ENCODE assay signal across 9 cellular contexts in the genomic region with DNA sequence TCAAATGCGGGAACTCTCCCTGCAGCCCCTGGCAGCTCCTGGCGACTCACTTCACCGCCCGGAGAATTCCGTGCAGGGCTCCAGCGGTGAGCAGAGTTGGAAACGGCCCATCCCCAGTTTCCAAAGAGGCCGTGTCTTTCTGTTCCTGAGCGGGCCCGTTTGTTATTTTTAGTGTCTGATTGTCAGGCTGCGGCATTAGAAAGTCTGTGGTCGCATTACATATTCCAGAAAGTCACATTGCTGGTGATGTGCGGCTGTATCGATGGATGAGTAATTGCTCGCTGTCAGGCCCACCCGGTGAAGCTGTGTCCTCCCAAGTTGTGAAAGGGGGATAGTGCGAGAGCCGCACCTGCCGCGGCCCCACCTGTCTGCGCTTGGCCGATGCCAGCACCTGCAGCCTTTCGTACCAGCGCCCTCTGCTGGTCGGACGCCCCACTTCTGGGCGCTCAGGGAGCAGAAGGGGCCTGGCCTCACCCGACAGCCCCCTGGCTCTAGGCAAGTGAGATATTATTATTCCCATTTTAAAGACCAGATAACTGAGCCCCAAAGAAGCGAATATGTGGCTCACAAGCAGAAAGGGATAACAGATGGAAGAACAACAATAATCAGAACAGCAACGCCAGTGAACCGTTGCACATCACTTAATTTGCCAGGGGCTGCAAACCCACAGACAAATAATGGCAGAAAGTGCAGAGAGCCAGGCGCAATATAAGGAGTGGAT.
A peak's percentile ranks its signal among the peaks of the same experiment; 100 is the strongest.
DNase-seq lines count a peak whose midpoint lies in the region; ATAC-seq, FAIRE-seq and TF ChIP-seq lines count a peak whose summit lies in the region.
"Had no signal": no experiment of that assay in that cellular context is flagged by ENCODE, and none has a peak within 500 bp of the region (broad histone marks: within the 10 kb centered on the region; RNA-seq: fewer than 3 reads in every experiment).

No MANE protein-coding gene starts in this region.

- H3K4me3 ChIP-seq in H1 (ENCODE audit: extremely low read depth in 1 of 4, insufficient read depth in 2 of 4, low read depth in 3 of 4, low read length in 4 of 4), result peak overlapping the region in 1 of 4 experiments; percentile 34; a peak in 1 of 8 replicates

- WGBS in H1 (ENCODE audit: extremely low coverage in 1 of 2, insufficient coverage in 1 of 2, insufficient read length in 1 of 2, insufficient replicate concordance in 2 of 2, low coverage in 1 of 2, low lambda C conversion rate in 2 of 2, missing lambda C conversion rate in 1 of 2), 2 experiments, result 28% methylated on average over 32 of the region's 32 CpGs; no CpG with 5 or more reads in 1 of the 2 experiments

- 0 out of 2 replicates have a peak overlapping the region, but pooled peaks have one; percentile 31 for H2BK12ac ChIP-seq in H1 (ENCODE audit: low read depth, low read length)

- no peak overlapping the region for H3K23ac ChIP-seq in H1 (ENCODE audit: insufficient read length)

- H4K8ac ChIP-seq in H1 (ENCODE audit: extremely low read depth, insufficient read depth, low read length), result no peak overlapping the region

- H3K4me2 ChIP-seq in H1 (ENCODE audit: insufficient read depth in 1 of 2, low read depth in 2 of 2, low read length in 2 of 2), result peak overlapping the region; percentile 2 to 55

- no peak for TF ChIP-seq EP300 in H1 (IDR thresholded peaks at IDR 0.05; ENCODE audit: borderline replicate concordance in 1 of 2, low read depth in 2 of 2, low read length in 2 of 2)

- CTCF ChIA-PET in GM10248 (lab: Yijun Ruan, JAX) (interaction anchor here (0.8 to 2.6 kb wide), 10 partner anchors 9 to 1090 kb away, joined by 3 to 16 read pairs (median 3); no protein-coding TSS in a partner anchor), H1 (lab: Charles Lee; ENCODE audit: partially characterized antibody) (interaction anchor here (0.6 to 5.9 kb wide), 25 partner anchors 8 to 905 kb away, joined by 3 to 40 read pairs (median 3); no protein-coding TSS in a partner anchor)

- TF ChIP-seq POLR2A in H1 (IDR thresholded peaks at IDR 0.05; ENCODE audit: control extremely low read depth in 1 of 2, low read depth in 2 of 2, low read length in 2 of 2), result no peak

- H2BK120ac ChIP-seq in H1 (replicated peaks; ENCODE audit: low read depth, low read length), result no peak overlapping the region

- H2AFZ ChIP-seq in H1 (ENCODE audit: low read length), result no peak overlapping the region

- H3K56ac ChIP-seq in H1 (replicated peaks; ENCODE audit: insufficient read length, low read depth, low read length), result no peak overlapping the region

- TF ChIP-seq CTCF in GM10248 (IDR thresholded peaks at IDR 0.05; ENCODE audit: control extremely low read depth, extremely low read depth, low read depth, missing control alignments), result peak; percentile 95
- TF ChIP-seq CTCF in H1 (IDR thresholded peaks at IDR 0.05; ENCODE audit: control extremely low read depth in 1 of 3, insufficient read depth in 1 of 3, low read depth in 1 of 3, low read length in 3 of 3), result peak; percentile 85 to 89 (median 88)

- H3K23me2 ChIP-seq in H1 (ENCODE audit: low read depth, low read length), result no peaks in the 10 kb centered on the region

- H3K14ac ChIP-seq in H1 (ENCODE audit: insufficient read length), result no peak overlapping the region

- peaks cover 9 to 12% of the 10 kb centered on the region in 2 experiments for H3K9me3 ChIP-seq in H1 (ENCODE audit: insufficient read depth in 2 of 2, low read depth in 1 of 2, low read length in 1 of 2)

- H3K4me1 ChIP-seq in H1 (replicated peaks in 1 of 4; ENCODE audit: control insufficient read depth in 3 of 4, insufficient read depth in 4 of 4, low read length in 3 of 4), result peaks cover 0 to 4% (median 2%) of the 10 kb centered on the region in 4 experiments; a peak in 3 of 7 replicates

- no peak overlapping the region for H4K91ac ChIP-seq in H1 (replicated peaks; ENCODE audit: insufficient read length, low read length)

- no peak overlapping the region for H4K5ac ChIP-seq in H1 (ENCODE audit: insufficient read length, low read depth, low read length)

- H2BK20ac ChIP-seq in H1 (ENCODE audit: low read length), result no peak overlapping the region

- no peak overlapping the region for H2AK5ac ChIP-seq in H1 (ENCODE audit: low read depth, low read length)

- DNase-seq in GM10248 (ENCODE audit: extremely low spot score), result peak; percentile 73
- peak; percentile 86 for DNase-seq in NCI-H345 (lab: John Stamatoyannopoulos, UW)
- DNase-seq in activated CD8-positive, alpha-beta memory T cell treated with anti-CD3 and anti-CD28 coated beads for 4 hours (ENCODE audit: low read depth in 2 of 2), result peak; percentile 56 to 59
- peak; percentile 68 to 97 for DNase-seq in H1 (ENCODE audit: low read depth in 1 of 2, low spot score in 2 of 2)
- peak; percentile 69 for DNase-seq in mucosa of gallbladder (ENCODE audit: low spot score)
- DNase-seq in stimulated activated CD8-positive, alpha-beta memory T cell treated with anti-CD3 and anti-CD28 coated beads, Interleukin-7, amount 100 ng/mL, for 24 hours (ENCODE audit: low read depth), result peak; percentile 59
- no peak for DNase-seq in T1000 (lab: John Stamatoyannopoulos, UW)

- ATAC-seq in HG02840 (IDR thresholded peaks at IDR 0.05; ENCODE audit: low FRiP score, unreplicated experiment), result peak; percentile 73

- H3K27me3 ChIP-seq in H1 (replicated peaks in 1 of 4; ENCODE audit: control insufficient read depth in 3 of 4, extremely low read depth in 1 of 4, insufficient read depth in 3 of 4, low read length in 3 of 4), result peaks cover 0 to 4% (median 0%) of the 10 kb centered on the region in 4 experiments; a peak in 3 of 7 replicates

- H3K9ac ChIP-seq in H1 (replicated peaks in 1 of 4; ENCODE audit: extremely low read depth in 1 of 4, low read depth in 3 of 4, low read length in 3 of 4), result no peak overlapping the region; a peak in 1 of 7 replicates

- H2BK5ac ChIP-seq in H1 (ENCODE audit: low read depth, low read length), result no peak overlapping the region

- POLR2A ChIA-PET in GM10248 (lab: Yijun Ruan, JAX), result no interaction called here
- POLR2A ChIA-PET in H1 (lab: Charles Lee; ENCODE audit: partially characterized antibody), result no interaction called here

- H4K20me1 ChIP-seq in H1 (replicated peaks in 1 of 2; ENCODE audit: control insufficient read depth in 1 of 2, insufficient read depth in 2 of 2, low read length in 2 of 2), result no peaks in the 10 kb centered on the region

- H3K79me2 ChIP-seq in H1 (ENCODE audit: control insufficient read depth in 1 of 2, insufficient read depth in 2 of 2, low read length in 2 of 2), result no peaks in the 10 kb centered on the region

- no peak for FAIRE-seq in H1 (lab: Jason Lieb, UNC)
- FAIRE-seq: frontal cortex had no signal

- H3K18ac ChIP-seq in H1 (ENCODE audit: extremely low read depth, low read length), result no peak overlapping the region

- H2BK15ac ChIP-seq in H1 (ENCODE audit: low read length), result no peak overlapping the region; the same call in 1 of the 2 replicates

- H3K79me1 ChIP-seq in H1 (ENCODE audit: low read depth, low read length), result no peaks in the 10 kb centered on the region

- no peak overlapping the region for H3K27ac ChIP-seq in H1 (ENCODE audit: low read depth, low read length)

- peak; percentile 76 to 86 for TF ChIP-seq RAD21 in H1 (IDR thresholded peaks at IDR 0.05 in 1 of 2, conservative IDR thresholded peaks at IDR 0.05 in 1 of 2; ENCODE audit: low read depth in 2 of 2, low read length in 2 of 2)

- H3K36me3 ChIP-seq in H1 (ENCODE audit: control insufficient read depth in 2 of 4, insufficient read depth in 4 of 4, low read length in 3 of 4), result peaks cover 0 to 5% (median 2%) of the 10 kb centered on the region in 4 experiments; a peak in 2 of 8 replicates

- H3K4ac ChIP-seq in H1 (replicated peaks; ENCODE audit: insufficient read length, low read depth, low read length), result no peak overlapping the region

TF ChIP-seq in H1, 55 proteins besides CTCF, POLR2A, EP300 and RAD21:
- TF ChIP-seq, protein P1, sequence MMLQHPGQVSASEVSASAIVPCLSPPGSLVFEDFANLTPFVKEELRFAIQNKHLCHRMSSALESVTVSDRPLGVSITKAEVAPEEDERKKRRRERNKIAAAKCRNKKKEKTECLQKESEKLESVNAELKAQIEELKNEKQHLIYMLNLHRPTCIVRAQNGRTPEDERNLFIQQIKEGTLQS (IDR thresholded peaks at IDR 0.05; ENCODE audit: insufficient read depth, low read depth, low read length), result 0 out of 2 replicates have a peak, but pooled peaks have one; percentile 8
- TF ChIP-seq GABPA (IDR thresholded peaks at IDR 0.05; ENCODE audit: borderline replicate concordance, insufficient read depth, low read length) (peak; percentile 49; the same call in 1 of the 2 replicates), HDAC2 (IDR thresholded peaks at IDR 0.05; ENCODE audit: borderline replicate concordance in 1 of 2, low read depth in 2 of 2, low read length in 2 of 2) (peak in 1 of 2 experiments; percentile 41; a peak in 1 of 4 replicates), KDM1A (IDR thresholded peaks at IDR 0.05; ENCODE audit: borderline replicate concordance, low read length) (peak; percentile 92), CHD2 (IDR thresholded peaks at IDR 0.05; ENCODE audit: low read length) (0 out of 2 replicates have a peak, but pooled peaks have one; percentile 15), POLR2AphosphoS5 (IDR thresholded peaks at IDR 0.05; ENCODE audit: low read depth, low read length) (no peak), HDAC6 (IDR thresholded peaks at IDR 0.05; ENCODE audit: low read depth, low read length) (no peak), YY1 (IDR thresholded peaks at IDR 0.05; ENCODE audit: low read depth, low read length) (0 out of 2 replicates have a peak, but pooled peaks have one; percentile 39), TCF12 (IDR thresholded peaks at IDR 0.05; ENCODE audit: low read depth, low read length) (peak; percentile 92; the same call in 1 of the 2 replicates)
- TF ChIP-seq, protein P2, sequence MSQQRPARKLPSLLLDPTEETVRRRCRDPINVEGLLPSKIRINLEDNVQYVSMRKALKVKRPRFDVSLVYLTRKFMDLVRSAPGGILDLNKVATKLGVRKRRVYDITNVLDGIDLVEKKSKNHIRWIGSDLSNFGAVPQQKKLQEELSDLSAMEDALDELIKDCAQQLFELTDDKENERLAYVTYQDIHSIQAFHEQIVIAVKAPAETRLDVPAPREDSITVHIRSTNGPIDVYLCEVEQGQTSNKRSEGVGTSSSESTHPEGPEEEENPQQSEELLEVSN (IDR thresholded peaks at IDR 0.05), result peak; percentile 68; the same call in 1 of the 2 replicates
- TF ChIP-seq, protein P3, sequence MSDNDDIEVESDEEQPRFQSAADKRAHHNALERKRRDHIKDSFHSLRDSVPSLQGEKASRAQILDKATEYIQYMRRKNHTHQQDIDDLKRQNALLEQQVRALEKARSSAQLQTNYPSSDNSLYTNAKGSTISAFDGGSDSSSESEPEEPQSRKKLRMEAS (IDR thresholded peaks at IDR 0.05), result peak; percentile 82
TF ChIP-seq in H1: peak in this region for 9.
